8 cellular contexts compared by ENCODE assay signal in the genomic region with DNA sequence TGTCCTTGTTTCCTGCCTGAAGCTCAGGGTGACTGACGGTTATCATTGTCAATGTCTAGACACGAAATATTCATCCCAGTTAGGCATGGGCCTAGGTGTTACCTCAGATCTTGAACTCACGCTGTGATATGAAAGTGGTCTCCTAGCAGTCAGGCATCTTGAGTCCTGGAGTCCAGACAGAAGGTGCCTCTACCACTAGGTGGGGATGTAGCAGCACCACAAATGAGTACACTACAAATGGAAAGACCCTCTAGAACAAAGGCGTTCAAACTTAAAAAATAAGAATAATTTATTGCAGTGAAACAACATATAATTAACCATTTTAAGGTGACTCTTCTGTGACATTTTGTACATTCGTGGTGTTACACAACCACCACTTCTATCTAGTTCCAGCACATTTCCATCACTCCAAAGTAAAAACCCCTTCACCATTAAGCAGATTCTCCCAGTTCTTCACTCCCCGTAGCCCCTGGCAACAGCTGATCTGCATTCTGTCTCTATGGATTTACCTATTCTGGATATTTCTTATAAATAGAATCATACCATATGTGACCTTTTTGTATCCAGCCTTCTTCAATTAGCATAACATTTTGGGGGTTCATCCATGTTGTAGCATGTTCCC. TPM values are rescaled to one million over a fixed set of nuclear protein-coding genes. Genes with fewer than 3 reads are reported as not detected.
DNase-seq lines count a peak whose midpoint lies in the region; ATAC-seq, FAIRE-seq and TF ChIP-seq lines count a peak whose summit lies in the region.

No MANE protein-coding gene starts in this region.

- H3K9me3 ChIP-seq in NT2/D1 (ENCODE audit: insufficient read depth, low read length) (no peaks in the 10 kb centered on the region), mammary epithelial cell (replicated peaks; ENCODE audit: insufficient read depth, low read length) (no peaks in the 10 kb centered on the region), kidney (ENCODE audit: control insufficient read depth in 1 of 2, low read length in 2 of 2) (no peaks in the 10 kb centered on the region), testis (no peaks in the 10 kb centered on the region)

- no peaks in the 10 kb centered on the region for H3K27me3 ChIP-seq in NT2/D1 (ENCODE audit: insufficient read depth, insufficient read length)
- H3K27me3 ChIP-seq in mammary epithelial cell (ENCODE audit: insufficient read depth, low read length), result no peaks in the 10 kb centered on the region
- H3K27me3 ChIP-seq in testis, result no peaks in the 10 kb centered on the region

- DNase-seq in Ammon's horn (ENCODE audit: low spot score) (peak; percentile 83), GM12892 (ENCODE audit: insufficient read length) (peak; percentile 23), NT2/D1 (ENCODE audit: low read depth, low spot score) (peak; percentile 39), mammary epithelial cell (peak; percentile 30), kidney (no peak), testis (peak; percentile 69)
- no peak for DNase-seq in activated effector memory CD4-positive, alpha-beta T cell treated with anti-CD3 and anti-CD28 coated beads, Interleukin-2, amount 50 U/mL, for 16 hours

- dilution Hi-C loops in mammary epithelial cell (cut with HindIII; ENCODE audit: low sequenced_read_pairs), result no loop called here

- FAIRE-seq in GM12892 (lab: Jason Lieb, UNC) (peak; percentile 27), kidney (lab: Jason Lieb, UNC) (no peak)

- H3K4me2 ChIP-seq in mammary epithelial cell (ENCODE audit: insufficient read depth, low read depth, low read length), result no peak overlapping the region

- ATAC-seq in HG03095 (IDR thresholded peaks at IDR 0.05; ENCODE audit: unreplicated experiment), result peak; percentile 71

- BruUV-seq in mammary epithelial cell (replicated peaks; lab: Mats Ljungman, UMichigan), result no TSS peak

- H2AFZ ChIP-seq in mammary epithelial cell (ENCODE audit: low read depth, low read length), result no peak overlapping the region

- TF ChIP-seq POLR2A in GM12892 (IDR thresholded peaks at IDR 0.05; ENCODE audit: low read depth, low read length), result no peak
- no peak for TF ChIP-seq POLR2A in testis (IDR thresholded peaks at IDR 0.05)

- H4K20me1 ChIP-seq in mammary epithelial cell (ENCODE audit: insufficient read depth, low read length), result no peaks in the 10 kb centered on the region

- peak; percentile 47 to 79 for TF ChIP-seq CTCF in mammary epithelial cell (conservative IDR thresholded peaks at IDR 0.05 in 1 of 2, IDR thresholded peaks at IDR 0.05 in 1 of 2; ENCODE audit: extremely low read depth in 1 of 2, insufficient read depth in 1 of 2, low read depth in 1 of 2, low read length in 2 of 2)
- peak; percentile 59 for TF ChIP-seq CTCF in kidney (IDR thresholded peaks at IDR 0.05; ENCODE audit: borderline replicate concordance, extremely low read depth, insufficient read depth)
- peak in 2 of 3 experiments; percentile 49 to 59 for TF ChIP-seq CTCF in testis (IDR thresholded peaks at IDR 0.05)

- WGBS in mammary epithelial cell (ENCODE audit: low coverage, missing lambda C conversion rate), result 40% methylated on average over 6 of the region's 6 CpGs
- WGBS in testis, 2 donors, result 49 to 58% methylated on average over 6 of the region's 6 CpGs

- no peaks in the 10 kb centered on the region for H3K4me1 ChIP-seq in NT2/D1 (ENCODE audit: insufficient read depth, insufficient read length)
- no peaks in the 10 kb centered on the region for H3K4me1 ChIP-seq in mammary epithelial cell (ENCODE audit: insufficient read depth, low read length)
- H3K4me1 ChIP-seq in kidney (ENCODE audit: control insufficient read depth in 1 of 2, insufficient read depth in 1 of 2, low read depth in 1 of 2, low read length in 2 of 2), result no peaks in the 10 kb centered on the region
- H3K4me1 ChIP-seq in testis, result no peaks in the 10 kb centered on the region

- H3K9ac ChIP-seq in NT2/D1 (ENCODE audit: insufficient read length, low read depth) (no peak overlapping the region), mammary epithelial cell (ENCODE audit: insufficient read depth, low read length) (no peak overlapping the region), kidney (ENCODE audit: low read length in 2 of 2) (no peak overlapping the region)

- no peaks in the 10 kb centered on the region for H3K79me2 ChIP-seq in mammary epithelial cell (ENCODE audit: insufficient read depth, low read length)

- H3K4me3 ChIP-seq in NT2/D1 (ENCODE audit: insufficient read length, low read depth) (no peak overlapping the region), mammary epithelial cell (replicated peaks in 1 of 3; ENCODE audit: insufficient read depth in 1 of 3, low read depth in 2 of 3, low read length in 3 of 3) (no peak overlapping the region), kidney (ENCODE audit: low read length in 2 of 2) (no peak overlapping the region), testis (no peak overlapping the region)

- CTCF ChIA-PET in mammary epithelial cell (lab: Charles Lee; ENCODE audit: low non-redundant PET), result interaction anchor here (0.7 kb wide), 1 partner anchor 12 kb away, joined by 5 read pairs; no protein-coding TSS in a partner anchor

- intact Hi-C loops in mammary epithelial cell (cut with micrococcal nuclease) (loop anchor here (1.0 to 5.0 kb wide), 4 partner anchors 107 to 563 kb away; no protein-coding TSS in a partner anchor), kidney (cut with DNase I) (no loop called here), testis (cut with DNase I; ENCODE audit: low total_unique reads) (loop anchor here (10.0 kb wide), 1 partner anchor 285 kb away; no protein-coding TSS in a partner anchor)

- H3K36me3 ChIP-seq in NT2/D1 (ENCODE audit: insufficient read depth, insufficient read length, low read length) (no peaks in the 10 kb centered on the region), mammary epithelial cell (ENCODE audit: insufficient read depth, low read length) (no peaks in the 10 kb centered on the region), kidney (ENCODE audit: control insufficient read depth in 1 of 2, insufficient read depth in 2 of 2, low read length in 2 of 2) (no peaks in the 10 kb centered on the region), testis (ENCODE audit: low read depth, missing control alignments) (no peaks in the 10 kb centered on the region)

- no peak overlapping the region for H3K27ac ChIP-seq in mammary epithelial cell (ENCODE audit: insufficient read depth, low read depth, low read length)
- H3K27ac ChIP-seq in kidney (ENCODE audit: low read depth in 2 of 2, low read length in 2 of 2), result no peak overlapping the region
- no peak overlapping the region for H3K27ac ChIP-seq in testis

- in situ Hi-C loops in mammary epithelial cell (cut with MboI; ENCODE audit: low sequenced_read_pairs in 2 of 2), result loop anchor here (10.0 to 25.0 kb wide), 3 partner anchors 107 to 295 kb away; a partner anchor contains a TSS

RNA-seq across cellular contexts. Expression of a gene that starts 11.9 kb away (rescaled TPM):
- polyA plus RNA-seq in GM12892 (2012; ENCODE audit: missing spikeins), result 1.2 TPM
- total RNA-seq in mammary epithelial cell (10 to 100 TPM in 1 of 2 donors, 1 to 10 TPM in 1; 5.8 to 23.0 TPM), kidney (69.5 TPM), testis (10 to 100 TPM; 25.9 to 26.6 TPM)
- polyA plus RNA-seq in mammary epithelial cell (2.5 TPM), kidney (ENCODE audit: insufficient read depth, low read depth, low replicate concordance) (21.8 TPM), testis (ENCODE audit: insufficient read depth, low read depth, low replicate concordance) (24.8 TPM)
- polyA minus RNA-seq in mammary epithelial cell, result 3.3 TPM

Comparison
In these comparisons a context has a peak if more than half of its experiments do, and no peak if none do; other contexts are left out.
1. DNase-seq: peak in Ammon's horn (single experiment), GM12892 (single experiment), NT2/D1 (single experiment), mammary epithelial cell (single experiment) and testis (single experiment); none in kidney (single experiment) and activated effector memory CD4-positive, alpha-beta T cell treated with anti-CD3 and anti-CD28 coated beads, Interleukin-2, amount 50 U/mL, for 16 hours (single experiment).
2. Peak in every context shown above with its lines, with median percentiles within 50 percentile points of each other: CTCF ChIP-seq.